14 cellular contexts compared by ENCODE assay signal in the genomic region with DNA sequence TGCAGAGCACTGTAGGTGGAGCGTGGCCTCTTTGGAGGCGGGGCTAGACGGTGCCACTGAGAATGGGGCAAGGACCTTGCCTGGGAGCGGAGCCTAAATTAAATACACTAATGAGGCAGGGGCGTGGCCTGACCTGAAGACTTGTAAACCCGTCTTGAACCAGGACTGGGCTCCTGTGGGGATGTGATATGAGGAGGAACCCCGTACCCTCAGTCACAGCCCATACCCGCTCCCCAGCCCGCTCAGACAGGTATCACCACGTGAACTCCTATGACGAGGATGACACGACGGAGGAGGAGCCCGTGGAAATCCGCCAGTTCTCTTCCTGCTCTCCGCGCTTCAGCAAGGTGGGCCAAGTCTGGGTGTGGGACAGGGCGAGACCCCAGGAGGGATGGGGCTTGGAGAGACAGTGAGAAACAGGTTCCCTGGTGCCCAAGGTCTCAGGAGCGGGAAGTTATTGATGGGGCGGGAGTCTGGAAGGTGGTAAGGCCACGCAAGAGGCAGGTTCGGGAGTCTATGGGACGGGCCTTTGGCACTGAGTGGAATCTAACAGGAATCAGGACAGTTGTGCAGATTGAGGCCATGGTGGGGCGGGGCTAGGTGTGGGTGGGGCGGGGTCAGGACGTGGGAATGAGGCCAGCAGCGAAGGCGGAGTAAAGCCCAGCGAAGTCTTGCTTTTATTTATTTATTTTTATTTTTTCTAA. TPM values are rescaled to one million over a fixed set of nuclear protein-coding genes. Genes with fewer than 3 reads are reported as not detected.
DNase-seq lines count a peak whose midpoint lies in the region; ATAC-seq lines count a peak whose summit lies in the region.
"Had no signal": no experiment of that assay in that cellular context is flagged by ENCODE, and none has a peak within 500 bp of the region (broad histone marks: within the 10 kb centered on the region; RNA-seq: fewer than 3 reads in every experiment).

No MANE protein-coding gene starts in this region.

- no peaks in the 10 kb centered on the region for H3K9me3 Mint-ChIP-seq in activated T-cell treated with anti-CD3 and anti-CD28 coated beads, Interleukin-2, amount 50 U/mL, for 72 hours
- H3K9me3 Mint-ChIP-seq in activated T-cell treated with anti-CD3 and anti-CD28 coated beads, Interleukin-2, amount 50 U/mL, for 24 hours, result no peaks in the 10 kb centered on the region
- H3K9me3 Mint-ChIP-seq in immature natural killer cell, result no peaks in the 10 kb centered on the region
- H3K9me3 Mint-ChIP-seq in stimulated activated naive CD8-positive, alpha-beta T cell treated with anti-CD3 and anti-CD28 coated beads, Interleukin-15, amount 100 ng/mL, for 72 hours, result no peaks in the 10 kb centered on the region

- no peak for DNase-seq in activated T-cell treated with anti-CD3 and anti-CD28 coated beads, Interleukin-2, amount 50 U/mL, for 72 hours
- no peak for DNase-seq in activated T-cell treated with anti-CD3 and anti-CD28 coated beads, Interleukin-2, amount 50 U/mL, for 24 hours
- DNase-seq in T-helper 17 cell (no peak), immature natural killer cell (no peak), NCI-H1048 (lab: John Stamatoyannopoulos, UW) (no peak)
- no peak for DNase-seq in stimulated activated naive CD8-positive, alpha-beta T cell treated with anti-CD3 and anti-CD28 coated beads, Interleukin-15, amount 100 ng/mL, for 72 hours
- DNase-seq: foreskin keratinocyte, NCI-H446 had no signal

- no peaks in the 10 kb centered on the region for H3K9me3 ChIP-seq in T-helper 17 cell (ENCODE audit: control insufficient read depth, low read length, poor library complexity, severe bottlenecking)
- H3K9me3 ChIP-seq: Peyer's patch, spleen had no signal

- H3K36me3 Mint-ChIP-seq in activated T-cell treated with anti-CD3 and anti-CD28 coated beads, Interleukin-2, amount 50 U/mL, for 72 hours (ENCODE audit: insufficient read depth in 2 of 2), result no peaks in the 10 kb centered on the region
- no peaks in the 10 kb centered on the region for H3K36me3 Mint-ChIP-seq in activated T-cell treated with anti-CD3 and anti-CD28 coated beads, Interleukin-2, amount 50 U/mL, for 24 hours (ENCODE audit: low read depth)
- H3K36me3 Mint-ChIP-seq in T-helper 17 cell (ENCODE audit: low read depth), result no peaks in the 10 kb centered on the region
- H3K36me3 Mint-ChIP-seq in immature natural killer cell, result no peaks in the 10 kb centered on the region

- peaks cover 10% of the 10 kb centered on the region for H3K4me1 Mint-ChIP-seq in activated T-cell treated with anti-CD3 and anti-CD28 coated beads, Interleukin-2, amount 50 U/mL, for 72 hours (ENCODE audit: low read depth)
- peaks cover 11% of the 10 kb centered on the region for H3K4me1 Mint-ChIP-seq in activated T-cell treated with anti-CD3 and anti-CD28 coated beads, Interleukin-2, amount 50 U/mL, for 24 hours (ENCODE audit: low read depth)
- H3K4me1 Mint-ChIP-seq in T-helper 17 cell (peaks cover 7% of the 10 kb centered on the region), immature natural killer cell (peaks cover 6 to 9% of the 10 kb centered on the region in 2 donors)
- peaks cover 27% of the 10 kb centered on the region for H3K4me1 Mint-ChIP-seq in stimulated activated naive CD8-positive, alpha-beta T cell treated with anti-CD3 and anti-CD28 coated beads, Interleukin-15, amount 100 ng/mL, for 72 hours

- no peak for ATAC-seq in activated T-cell treated with anti-CD3 and anti-CD28 coated beads, Interleukin-2, amount 50 U/mL, for 72 hours (replicated peaks in 1 of 2)
- no peak for ATAC-seq in T-helper 17 cell
- ATAC-seq in stimulated activated naive CD8-positive, alpha-beta T cell treated with anti-CD3 and anti-CD28 coated beads, Interleukin-15, amount 100 ng/mL, for 72 hours, result no peak
- no peak for ATAC-seq in activated CD4-positive, CD25-positive, alpha-beta regulatory T cell treated with anti-CD3 and anti-CD28 coated beads, Interleukin-2, amount 50 U/mL, for 24 hours
- ATAC-seq in GM18519 (IDR thresholded peaks at IDR 0.05; ENCODE audit: low FRiP score, unreplicated experiment), result no peak

- H3K4me3 Mint-ChIP-seq in activated T-cell treated with anti-CD3 and anti-CD28 coated beads, Interleukin-2, amount 50 U/mL, for 72 hours, result peak overlapping the region; percentile 74 to 82
- H3K4me3 Mint-ChIP-seq in activated T-cell treated with anti-CD3 and anti-CD28 coated beads, Interleukin-2, amount 50 U/mL, for 24 hours, result no peak overlapping the region
- H3K4me3 Mint-ChIP-seq in T-helper 17 cell (peak overlapping the region; percentile 77), immature natural killer cell (peak overlapping the region; percentile 76 to 83 (median 77))
- H3K4me3 Mint-ChIP-seq in stimulated activated naive CD8-positive, alpha-beta T cell treated with anti-CD3 and anti-CD28 coated beads, Interleukin-15, amount 100 ng/mL, for 72 hours, result peak overlapping the region; percentile 80 to 90

- H3K27ac Mint-ChIP-seq in activated T-cell treated with anti-CD3 and anti-CD28 coated beads, Interleukin-2, amount 50 U/mL, for 72 hours, result no peak overlapping the region
- H3K27ac Mint-ChIP-seq in activated T-cell treated with anti-CD3 and anti-CD28 coated beads, Interleukin-2, amount 50 U/mL, for 24 hours, result no peak overlapping the region
- H3K27ac Mint-ChIP-seq in T-helper 17 cell (no peak overlapping the region), immature natural killer cell (peak overlapping the region in 2 of 6 donors; percentile 24 to 56)
- H3K27ac Mint-ChIP-seq in stimulated activated naive CD8-positive, alpha-beta T cell treated with anti-CD3 and anti-CD28 coated beads, Interleukin-15, amount 100 ng/mL, for 72 hours, result peak overlapping the region in 1 of 2 donors; percentile 80

- no peaks in the 10 kb centered on the region for H3K27me3 Mint-ChIP-seq in activated T-cell treated with anti-CD3 and anti-CD28 coated beads, Interleukin-2, amount 50 U/mL, for 72 hours (ENCODE audit: low read depth)
- peaks cover 10% of the 10 kb centered on the region for H3K27me3 Mint-ChIP-seq in activated T-cell treated with anti-CD3 and anti-CD28 coated beads, Interleukin-2, amount 50 U/mL, for 24 hours
- peaks cover 13% of the 10 kb centered on the region for H3K27me3 Mint-ChIP-seq in T-helper 17 cell
- H3K27me3 Mint-ChIP-seq in immature natural killer cell (ENCODE audit: low read depth in 3 of 3), result peaks cover 4 to 7% (median 5%) of the 10 kb centered on the region in 3 donors
- peaks cover 12% of the 10 kb centered on the region for H3K27me3 Mint-ChIP-seq in stimulated activated naive CD8-positive, alpha-beta T cell treated with anti-CD3 and anti-CD28 coated beads, Interleukin-15, amount 100 ng/mL, for 72 hours

RNA-seq across cellular contexts. Expression of gene DNASE2, which starts 14.7 kb away (rescaled TPM):
- total RNA-seq in activated T-cell treated with anti-CD3 and anti-CD28 coated beads, Interleukin-2, amount 50 U/mL, for 72 hours, result 10 to 100 TPM; 34.5 to 39.1 TPM
- 10 to 100 TPM; 17.8 to 19.8 TPM for total RNA-seq in T-helper 17 cell
- 100 to 1,000 TPM in 1 of 3 donors, 10 to 100 TPM in 2; 72.6 to 108 (median 83.5) TPM for polyA plus RNA-seq in immature natural killer cell

RNA-seq across cellular contexts. Expression of gene KLF1, which starts 20.4 kb away (rescaled TPM):
- under 1 TPM; 0.19 to 0.58 TPM for total RNA-seq in activated T-cell treated with anti-CD3 and anti-CD28 coated beads, Interleukin-2, amount 50 U/mL, for 72 hours
- not detected for total RNA-seq in T-helper 17 cell
- 1 to 10 TPM in 1 of 3 donors, under 1 TPM in 2; 0.15 to 1.8 (median 0.20) TPM for polyA plus RNA-seq in immature natural killer cell
- total RNA-seq: Peyer's patch had no signal
- polyA plus RNA-seq: aorta had no signal

RNA-seq across cellular contexts. Expression of gene GCDH, which starts 24.4 kb away (rescaled TPM):
- 10 to 100 TPM; 23.2 to 25.1 TPM for total RNA-seq in activated T-cell treated with anti-CD3 and anti-CD28 coated beads, Interleukin-2, amount 50 U/mL, for 72 hours
- total RNA-seq in T-helper 17 cell, result 10 to 100 TPM; 34.0 to 36.2 TPM
- polyA plus RNA-seq in immature natural killer cell, result 10 to 100 TPM; 17.0 to 21.6 (median 18.4) TPM

RNA-seq across cellular contexts. Expression of gene MAST1, which starts 28.3 kb away (rescaled TPM):
- 1 to 10 TPM; 5.8 to 6.0 TPM for total RNA-seq in activated T-cell treated with anti-CD3 and anti-CD28 coated beads, Interleukin-2, amount 50 U/mL, for 72 hours
- total RNA-seq in T-helper 17 cell, result 1 to 10 TPM; 1.5 to 4.1 TPM
- polyA plus RNA-seq in immature natural killer cell, result under 1 TPM in 2 of 3 donors, not detected in 1; 0.28 TPM

RNA-seq across cellular contexts. Expression of gene RTBDN, which starts 32.2 kb away (rescaled TPM):
- not detected for total RNA-seq in activated T-cell treated with anti-CD3 and anti-CD28 coated beads, Interleukin-2, amount 50 U/mL, for 72 hours
- not detected for total RNA-seq in T-helper 17 cell
- not detected for polyA plus RNA-seq in immature natural killer cell
- total RNA-seq: aorta, foreskin keratinocyte, Peyer's patch, spleen, urinary bladder had no signal
- polyA plus RNA-seq: foreskin keratinocyte, spleen had no signal
